In the genomic region with DNA sequence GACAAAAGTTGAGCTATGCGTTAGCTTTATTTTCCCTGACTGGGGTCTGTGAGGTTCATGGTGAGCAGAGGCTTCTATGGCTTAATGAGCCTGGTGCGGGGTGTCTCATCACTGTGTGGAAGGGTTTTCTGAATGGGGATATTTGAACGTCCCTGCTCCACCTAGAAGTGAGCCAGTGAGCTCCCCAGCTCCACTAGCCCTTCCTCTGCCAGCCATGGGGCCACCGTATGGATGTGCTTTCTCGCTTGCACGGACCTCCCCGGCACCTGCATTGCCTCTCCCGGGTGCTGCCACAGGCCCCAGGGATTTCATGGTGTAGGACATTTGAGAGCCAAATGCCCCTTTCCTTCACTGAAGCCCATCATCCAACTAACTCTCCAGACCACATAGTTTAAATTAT, we compare ENCODE assay signal across 17 cellular contexts. TPM values are rescaled to one million over a fixed set of nuclear protein-coding genes. Genes with fewer than 3 reads are reported as not detected.
DNase-seq lines count a peak whose midpoint lies in the region; ATAC-seq and TF ChIP-seq lines count a peak whose summit lies in the region.
"Had no signal": no experiment of that assay in that cellular context is flagged by ENCODE, and none has a peak within 500 bp of the region (broad histone marks: within the 10 kb centered on the region; RNA-seq: fewer than 3 reads in every experiment).

No MANE protein-coding gene starts in this region.

- H3K79me2 ChIP-seq in neural progenitor cell (ENCODE audit: low read depth): no peaks in the 10 kb centered on the region

- no peaks in the 10 kb centered on the region for H3K9me3 Mint-ChIP-seq in activated naive CD8-positive, alpha-beta T cell treated with anti-CD3 and anti-CD28 coated beads for 36 hours
- H3K9me3 Mint-ChIP-seq in neural progenitor cell: peaks cover 4% of the 10 kb centered on the region
- H3K9me3 Mint-ChIP-seq: HFFc6 had no signal

- intact Hi-C loops in lower leg skin (cut with DNase I; ENCODE audit: low total_unique reads): no loop called here

- no peak overlapping the region for H2AFZ ChIP-seq in neural progenitor cell (replicated peaks)

- TF ChIP-seq CTCF in coronary artery (IDR thresholded peaks at IDR 0.05) (no peak), lower leg skin (IDR thresholded peaks at IDR 0.05) (no peak), foreskin keratinocyte (conservative IDR thresholded peaks at IDR 0.05) (no peak), neural progenitor cell (IDR thresholded peaks at IDR 0.05) (no peak)

- TF ChIP-seq POLR2A in lower leg skin (IDR thresholded peaks at IDR 0.05): no peak

- H3K4me3 Mint-ChIP-seq in activated naive CD8-positive, alpha-beta T cell treated with anti-CD3 and anti-CD28 coated beads for 36 hours: no peak overlapping the region
- no peak overlapping the region for H3K4me3 Mint-ChIP-seq in neural progenitor cell
- H3K4me3 Mint-ChIP-seq: CD4-positive, CD25-positive, alpha-beta regulatory T cell; HFFc6 had no signal

- H3K27ac ChIP-seq in coronary artery: no peak overlapping the region
- no peak overlapping the region for H3K27ac ChIP-seq in foreskin keratinocyte
- H3K27ac ChIP-seq in neural progenitor cell: no peak overlapping the region
- H3K27ac ChIP-seq: BLaER1 treated with 17β-estradiol and CSF1 and Interleukin-3, amounts not matched to agents 10 nM and 100 nM had no signal

- H3F3A ChIP-seq in neural progenitor cell (ENCODE audit: low read depth): no peaks in the 10 kb centered on the region

- ATAC-seq in foreskin keratinocyte: no peak
- ATAC-seq: GM12878 had no signal

- peaks cover 26% of the 10 kb centered on the region for H3K27me3 Mint-ChIP-seq in activated naive CD8-positive, alpha-beta T cell treated with anti-CD3 and anti-CD28 coated beads for 36 hours
- H3K27me3 Mint-ChIP-seq in neural progenitor cell (ENCODE audit: insufficient read depth, low read depth): peaks cover 7% of the 10 kb centered on the region
- H3K27me3 Mint-ChIP-seq: CD4-positive, CD25-positive, alpha-beta regulatory T cell had no signal

- H3K27ac Mint-ChIP-seq in activated naive CD8-positive, alpha-beta T cell treated with anti-CD3 and anti-CD28 coated beads for 36 hours: no peak overlapping the region
- H3K27ac Mint-ChIP-seq in neural progenitor cell: no peak overlapping the region
- H3K27ac Mint-ChIP-seq: CD4-positive, CD25-positive, alpha-beta regulatory T cell; HFFc6 had no signal

- no peaks in the 10 kb centered on the region for H3K36me3 ChIP-seq in neural progenitor cell
- H3K36me3 ChIP-seq: BLaER1 treated with 17β-estradiol and CSF1 and Interleukin-3, amounts not matched to agents 10 nM and 100 nM had no signal

- no peak overlapping the region for H3K4me2 ChIP-seq in neural progenitor cell
- H3K4me2 ChIP-seq: BLaER1 treated with 17β-estradiol and CSF1 and Interleukin-3, amounts not matched to agents 10 nM and 100 nM had no signal

- H3K4me3 ChIP-seq in coronary artery: no peak overlapping the region
- no peak overlapping the region for H3K4me3 ChIP-seq in lower leg skin (ENCODE audit: low read depth, poor library complexity, severe bottlenecking)
- no peak overlapping the region for H3K4me3 ChIP-seq in neural progenitor cell
- H3K4me3 ChIP-seq: BLaER1 treated with 17β-estradiol and CSF1 and Interleukin-3, amounts not matched to agents 10 nM and 100 nM; GM12878 had no signal

- WGBS in lower leg skin, 2 donors: 89 to 95% methylated on average over 8 of the region's 8 CpGs

- no peaks in the 10 kb centered on the region for H3K36me3 Mint-ChIP-seq in activated naive CD8-positive, alpha-beta T cell treated with anti-CD3 and anti-CD28 coated beads for 36 hours
- no peaks in the 10 kb centered on the region for H3K36me3 Mint-ChIP-seq in neural progenitor cell
- H3K36me3 Mint-ChIP-seq: CD4-positive, CD25-positive, alpha-beta regulatory T cell had no signal

- H3K27me3 ChIP-seq in foreskin keratinocyte: no peaks in the 10 kb centered on the region
- H3K27me3 ChIP-seq in neural progenitor cell: no peaks in the 10 kb centered on the region
- H3K27me3 ChIP-seq: BLaER1 treated with 17β-estradiol and CSF1 and Interleukin-3, amounts not matched to agents 10 nM and 100 nM had no signal

- H3K9ac ChIP-seq in neural progenitor cell: no peak overlapping the region
- H3K9ac ChIP-seq: BLaER1 treated with 17β-estradiol and CSF1 and Interleukin-3, amounts not matched to agents 10 nM and 100 nM had no signal

- H3K9me3 ChIP-seq in neural progenitor cell (ENCODE audit: low read depth): no peaks in the 10 kb centered on the region

- H3K4me1 Mint-ChIP-seq in activated naive CD8-positive, alpha-beta T cell treated with anti-CD3 and anti-CD28 coated beads for 36 hours: no peaks in the 10 kb centered on the region
- peaks cover 6% of the 10 kb centered on the region for H3K4me1 Mint-ChIP-seq in neural progenitor cell
- H3K4me1 Mint-ChIP-seq: CD4-positive, CD25-positive, alpha-beta regulatory T cell had no signal

- no peaks in the 10 kb centered on the region for H4K20me1 ChIP-seq in neural progenitor cell (ENCODE audit: low read depth)
- H4K20me1 ChIP-seq: BLaER1 treated with 17β-estradiol and CSF1 and Interleukin-3, amounts not matched to agents 10 nM and 100 nM had no signal

- peak; percentile 3 for DNase-seq in activated CD8-positive, alpha-beta memory T cell treated with anti-CD3 and anti-CD28 coated beads, Interleukin-2, amount 50 U/mL, for 48 hours
- no peak for DNase-seq in activated CD8-positive, alpha-beta memory T cell treated with anti-CD3 and anti-CD28 coated beads for 24 hours
- DNase-seq in coronary artery (ENCODE audit: low spot score): peak; percentile 38
- DNase-seq in lower leg skin (ENCODE audit: low spot score in 2 of 2): peak; percentile 5 to 67
- DNase-seq in stimulated activated CD8-positive, alpha-beta memory T cell treated with anti-CD3 and anti-CD28 coated beads, Interleukin-4, amount 100 ng/mL, for 48 hours: peak; percentile 3
- DNase-seq in foreskin keratinocyte: no peak
- no peak for DNase-seq in activated naive CD8-positive, alpha-beta T cell treated with anti-CD3 and anti-CD28 coated beads for 36 hours
- no peak for DNase-seq in neural progenitor cell (ENCODE audit: low spot score)
- DNase-seq: 8988T; AML-193; CD4-positive, CD25-positive, alpha-beta regulatory T cell; DMS 273 treated with DMSO at 0.1 percent for 48 hours; HCEC 1CT; HFFc6 had no signal

- H3K4me1 ChIP-seq in foreskin keratinocyte: peaks cover 29% of the 10 kb centered on the region
- no peaks in the 10 kb centered on the region for H3K4me1 ChIP-seq in neural progenitor cell

RNA-seq across cellular contexts. Expression of a gene that starts 37.8 kb away (rescaled TPM):
- total RNA-seq in lower leg skin (10 to 100 TPM; 51.6 to 93.0 (median 73.6) TPM), foreskin keratinocyte (0.31 and 1.0 TPM in 2 replicates), neural progenitor cell (ENCODE audit: low replicate concordance) (0.21 and 1.2 TPM in 2 replicates)
- 0.09 and 0.40 TPM in 2 replicates for polyA plus RNA-seq in foreskin keratinocyte
- total RNA-seq in activated naive CD8-positive, alpha-beta T cell treated with anti-CD3 and anti-CD28 coated beads for 36 hours: not detected
- total RNA-seq: CD4-positive, CD25-positive, alpha-beta regulatory T cell; G401; GM12878 had no signal
- polyA plus RNA-seq: CD4-positive, CD25-positive, alpha-beta regulatory T cell; GM12878 had no signal

Comparison
In these comparisons a context has a peak if more than half of its experiments do, and no peak if none do; other contexts are left out.
1. DNase-seq: peak in activated CD8-positive, alpha-beta memory T cell treated with anti-CD3 and anti-CD28 coated beads, Interleukin-2, amount 50 U/mL, for 48 hours (single experiment), coronary artery (single experiment), lower leg skin (2 of 2) and stimulated activated CD8-positive, alpha-beta memory T cell treated with anti-CD3 and anti-CD28 coated beads, Interleukin-4, amount 100 ng/mL, for 48 hours (single experiment); none in activated CD8-positive, alpha-beta memory T cell treated with anti-CD3 and anti-CD28 coated beads for 24 hours (single experiment), foreskin keratinocyte (0 of 2), activated naive CD8-positive, alpha-beta T cell treated with anti-CD3 and anti-CD28 coated beads for 36 hours (single experiment) and neural progenitor cell (single experiment).
2. RNA of a gene that starts 37.8 kb away (total RNA-seq): 51.6 to 93.0 TPM in lower leg skin; 0.31 to 1.0 TPM in foreskin keratinocyte, 0.21 to 1.2 TPM in neural progenitor cell and not detected in activated naive CD8-positive, alpha-beta T cell treated with anti-CD3 and anti-CD28 coated beads for 36 hours; every median in the first group is over 10 times any median in the second.